Comparison of ENCODE assay signal across 10 cellular contexts in the genomic region with DNA sequence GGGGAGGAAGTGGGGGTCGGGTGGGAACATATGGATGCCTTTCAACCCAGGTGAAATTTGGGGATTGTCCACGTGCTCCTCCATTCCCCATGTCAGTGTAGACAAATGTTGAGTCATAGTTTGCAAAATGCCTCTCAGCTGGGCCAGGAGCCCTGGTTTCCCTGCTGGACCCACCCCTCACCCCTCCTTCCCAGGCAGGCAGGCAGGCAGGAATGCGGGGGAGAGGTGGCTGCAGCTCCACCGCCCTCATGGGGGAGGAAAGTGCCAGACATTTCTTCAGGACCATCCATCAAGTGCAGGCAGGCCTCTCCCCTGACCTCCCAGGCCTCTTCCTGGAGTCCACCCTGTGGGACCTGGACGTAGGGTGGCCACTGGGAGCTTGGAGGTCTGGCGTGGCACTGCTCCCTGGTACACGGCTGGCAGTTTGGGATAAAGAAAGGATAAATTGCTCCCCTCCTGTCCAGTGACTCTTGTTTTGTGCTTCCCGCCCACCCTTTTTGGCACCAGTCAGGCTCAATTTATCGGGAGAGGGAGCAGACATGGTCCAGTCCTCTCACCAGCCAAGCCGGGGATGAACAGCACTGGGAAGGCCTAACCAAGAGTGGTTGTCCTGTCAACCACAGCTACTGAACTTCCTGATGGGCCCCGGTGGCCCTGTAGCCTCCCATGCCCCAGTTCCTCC. TPM values are rescaled to one million over a fixed set of nuclear protein-coding genes. Genes with fewer than 3 reads are reported as not detected.
A peak's percentile ranks its signal among the peaks of the same experiment; 100 is the strongest.
DNase-seq lines count a peak whose midpoint lies in the region; ATAC-seq and TF ChIP-seq lines count a peak whose summit lies in the region.
"Had no signal": no experiment of that assay in that cellular context is flagged by ENCODE, and none has a peak within 500 bp of the region (broad histone marks: within the 10 kb centered on the region; RNA-seq: fewer than 3 reads in every experiment).

No MANE protein-coding gene starts in this region.

- H3K9ac ChIP-seq in smooth muscle cell (ENCODE audit: low read depth) = no peak overlapping the region

- no peaks in the 10 kb centered on the region; the same call in 1 of the 2 replicates for H3K9me2 ChIP-seq in GM23338 (ENCODE audit: insufficient read depth)

- no TSS peak for BruUV-seq in A673 (replicated peaks; lab: Mats Ljungman, UMichigan)

- no peaks in the 10 kb centered on the region for H3K27me3 ChIP-seq in GM23338 (ENCODE audit: insufficient read depth)
- H3K27me3 ChIP-seq in body of pancreas = no peaks in the 10 kb centered on the region
- H3K27me3 ChIP-seq in smooth muscle cell (ENCODE audit: low read depth) = no peaks in the 10 kb centered on the region
- H3K27me3 ChIP-seq in A673 (replicated peaks; ENCODE audit: insufficient read depth, low read depth, low read length, poor library complexity) = no peaks in the 10 kb centered on the region

- H3K36me3 ChIP-seq in GM23338 (ENCODE audit: insufficient read depth) = no peaks in the 10 kb centered on the region
- H3K36me3 ChIP-seq in body of pancreas (replicated peaks in 1 of 2; ENCODE audit: insufficient read depth in 1 of 2, low read depth in 2 of 2) = no peaks in the 10 kb centered on the region
- no peaks in the 10 kb centered on the region for H3K36me3 ChIP-seq in smooth muscle cell (ENCODE audit: low read depth)
- no peaks in the 10 kb centered on the region for H3K36me3 ChIP-seq in A673 (ENCODE audit: insufficient read depth, low read length, poor library complexity, severe bottlenecking)

- H4K20me1 ChIP-seq in GM23338 (replicated peaks; ENCODE audit: insufficient read depth) (no peaks in the 10 kb centered on the region), smooth muscle cell (ENCODE audit: low read depth) (no peaks in the 10 kb centered on the region)

- WGBS in body of pancreas, 2 donors = 64 to 65% methylated on average over 11 of the region's 11 CpGs
- 61% methylated on average over 11 of the region's 11 CpGs for WGBS in smooth muscle cell (ENCODE audit: low lambda C conversion rate)

- peak overlapping the region; percentile 19; the same call in 1 of the 3 replicates for H3K4me3 Mint-ChIP-seq in GM23338
- H3K4me3 Mint-ChIP-seq in activated CD8-positive, alpha-beta T cell treated with anti-CD3 and anti-CD28 coated beads, Interleukin-2, amount 10 ng/mL, durations not matched to agents 7 days and 5 days = no peak overlapping the region
- H3K4me3 Mint-ChIP-seq: HFFc6 had no signal

- intact Hi-C loops in body of pancreas (cut with DNase I) (no loop called here), A673 (cut with micrococcal nuclease; ENCODE audit: unreplicated experiment) (no loop called here)

- ATAC-seq in GM23338 (peak; percentile 75), body of pancreas (peak; percentile 81)
- ATAC-seq in activated CD8-positive, alpha-beta T cell treated with anti-CD3 and anti-CD28 coated beads, Interleukin-2, amount 10 ng/mL, durations not matched to agents 7 days and 5 days = no peak

- peak overlapping the region; percentile 97 for H2AFZ ChIP-seq in GM23338
- H2AFZ ChIP-seq in smooth muscle cell (ENCODE audit: low read depth) = peak overlapping the region; percentile 91

- peaks cover 27% of the 10 kb centered on the region for H3K4me1 ChIP-seq in GM23338 (ENCODE audit: insufficient read depth)
- H3K4me1 ChIP-seq in body of pancreas = peaks cover 15% of the 10 kb centered on the region
- peaks cover 13% of the 10 kb centered on the region for H3K4me1 ChIP-seq in smooth muscle cell (ENCODE audit: low read depth)
- H3K4me1 ChIP-seq in A673 (ENCODE audit: insufficient read depth, low read length, poor library complexity, severe bottlenecking) = peaks cover 7% of the 10 kb centered on the region

- H3K36me3 Mint-ChIP-seq in GM23338 (ENCODE audit: low read depth) = no peaks in the 10 kb centered on the region
- H3K36me3 Mint-ChIP-seq in activated CD8-positive, alpha-beta T cell treated with anti-CD3 and anti-CD28 coated beads, Interleukin-2, amount 10 ng/mL, durations not matched to agents 7 days and 5 days (ENCODE audit: low read depth) = no peaks in the 10 kb centered on the region

- peaks cover 27% of the 10 kb centered on the region for H3K4me1 Mint-ChIP-seq in GM23338
- peaks cover 2% of the 10 kb centered on the region for H3K4me1 Mint-ChIP-seq in activated CD8-positive, alpha-beta T cell treated with anti-CD3 and anti-CD28 coated beads, Interleukin-2, amount 10 ng/mL, durations not matched to agents 7 days and 5 days (ENCODE audit: low read depth)

- peak overlapping the region; percentile 96 for H3K27ac Mint-ChIP-seq in GM23338
- no peak overlapping the region for H3K27ac Mint-ChIP-seq in activated CD8-positive, alpha-beta T cell treated with anti-CD3 and anti-CD28 coated beads, Interleukin-2, amount 10 ng/mL, durations not matched to agents 7 days and 5 days
- H3K27ac Mint-ChIP-seq: HFFc6 had no signal

- DNase-seq in GM23338 (ENCODE audit: low spot score) (peak; percentile 77), body of pancreas (peak; percentile 51 to 75 (median 58)), iPS-NIHi7 (ENCODE audit: extremely low spot score) (peak; percentile 83), smooth muscle cell (lab: John Stamatoyannopoulos, UW; ENCODE audit: unreplicated experiment) (no peak), dedifferentiated amniotic fluid mesenchymal stem cell (ENCODE audit: extremely low spot score) (no peak), NCI-H2107 treated with DMSO at 0.1 percent for 48 hours (lab: John Stamatoyannopoulos, UW; ENCODE audit: unreplicated experiment) (no peak), A673 (ENCODE audit: low spot score) (no peak)
- DNase-seq in activated CD8-positive, alpha-beta T cell treated with anti-CD3 and anti-CD28 coated beads, Interleukin-2, amount 10 ng/mL, durations not matched to agents 7 days and 5 days = no peak
- DNase-seq: HFFc6, NCI-H146 had no signal

- H3K27ac ChIP-seq in GM23338 (ENCODE audit: low read depth) (peak overlapping the region; percentile 95), body of pancreas (peak overlapping the region; percentile 62 to 85 (median 80)), smooth muscle cell (ENCODE audit: low read depth) (no peak overlapping the region), A673 (ENCODE audit: low read depth, low read length, poor library complexity, severe bottlenecking) (no peak overlapping the region)

- peaks cover 11% of the 10 kb centered on the region for H3K27me3 Mint-ChIP-seq in GM23338 (ENCODE audit: insufficient read depth, low read depth, poor library complexity)
- H3K27me3 Mint-ChIP-seq in activated CD8-positive, alpha-beta T cell treated with anti-CD3 and anti-CD28 coated beads, Interleukin-2, amount 10 ng/mL, durations not matched to agents 7 days and 5 days (ENCODE audit: low read depth) = no peaks in the 10 kb centered on the region

- CTCF ChIA-PET in activated CD8-positive, alpha-beta T cell treated with anti-CD3 and anti-CD28 coated beads, Interleukin-2, amount 10 ng/mL, durations not matched to agents 7 days and 5 days (lab: Charles Lee) = no interaction called here
- CTCF ChIA-PET in A673 (lab: Charles Lee) = no interaction called here

- POLR2A ChIA-PET in activated CD8-positive, alpha-beta T cell treated with anti-CD3 and anti-CD28 coated beads, Interleukin-2, amount 10 ng/mL, durations not matched to agents 7 days and 5 days (lab: Charles Lee) = no interaction called here
- POLR2A ChIA-PET in A673 (lab: Charles Lee; ENCODE audit: low non-redundant PET) = no interaction called here

- H3K4me2 ChIP-seq in GM23338 (peak overlapping the region; percentile 73), smooth muscle cell (no peak overlapping the region)

- H3F3A ChIP-seq in GM23338 (replicated peaks; ENCODE audit: low read depth) = peaks cover 12% of the 10 kb centered on the region
- no peaks in the 10 kb centered on the region for H3F3A ChIP-seq in smooth muscle cell (ENCODE audit: low read depth)

- no peaks in the 10 kb centered on the region for H3K9me3 Mint-ChIP-seq in GM23338
- no peaks in the 10 kb centered on the region for H3K9me3 Mint-ChIP-seq in activated CD8-positive, alpha-beta T cell treated with anti-CD3 and anti-CD28 coated beads, Interleukin-2, amount 10 ng/mL, durations not matched to agents 7 days and 5 days (ENCODE audit: insufficient read depth)
- H3K9me3 Mint-ChIP-seq: HFFc6 had no signal

- H3K79me2 ChIP-seq in GM23338 (replicated peaks; ENCODE audit: insufficient read depth) = no peaks in the 10 kb centered on the region
- H3K79me2 ChIP-seq in smooth muscle cell (ENCODE audit: low read depth) = no peaks in the 10 kb centered on the region

- TF ChIP-seq CTCF in GM23338 (conservative IDR thresholded peaks at IDR 0.05; ENCODE audit: low read depth in 2 of 2) (0 out of 4 replicates have a peak, but pooled peaks of 1 of the 2 experiments have one; percentile 4), body of pancreas (IDR thresholded peaks at IDR 0.05) (no peak), smooth muscle cell (IDR thresholded peaks at IDR 0.05; ENCODE audit: borderline replicate concordance, insufficient read depth, poor library complexity, severe bottlenecking) (no peak), A673 (conservative IDR thresholded peaks at IDR 0.05; ENCODE audit: low read depth, low read length) (no peak)

- peak overlapping the region; percentile 33; the same call in 1 of the 2 replicates for H3K4me3 ChIP-seq in GM23338
- H3K4me3 ChIP-seq in body of pancreas = no peak overlapping the region
- no peak overlapping the region for H3K4me3 ChIP-seq in smooth muscle cell
- no peak overlapping the region for H3K4me3 ChIP-seq in A673 (ENCODE audit: low read depth, low read length, poor library complexity, severe bottlenecking)

- H3K9me3 ChIP-seq in body of pancreas (no peaks in the 10 kb centered on the region), smooth muscle cell (replicated peaks; ENCODE audit: low read depth) (no peaks in the 10 kb centered on the region), A673 (ENCODE audit: low read depth, low read length, poor library complexity, severe bottlenecking) (no peaks in the 10 kb centered on the region)

- peak in 2 of 3 donors; percentile 37 to 38 for TF ChIP-seq POLR2A in body of pancreas (IDR thresholded peaks at IDR 0.05)

RNA-seq across cellular contexts. Expression of gene NPR1, which starts 18.8 kb away (rescaled TPM):
- total RNA-seq in GM23338 (2014; rRNA removed; shearing (Covaris generic)) = 8.5 and 9.0 TPM in 2 replicates
- polyA plus RNA-seq in GM23338 (2016; fragmentation: Nextera tagmentation; extraction: Ambion mirVana) (3.3 and 3.7 TPM in 2 replicates), smooth muscle cell (0.24 and 0.40 TPM in 2 replicates)
- total RNA-seq in body of pancreas (10 to 100 TPM; 11.7 to 16.5 TPM), smooth muscle cell (0.09 and 0.54 TPM in 2 replicates), A673 (2021) (0.87 and 1.1 TPM in 2 replicates)
- not detected for total RNA-seq in activated CD8-positive, alpha-beta T cell treated with anti-CD3 and anti-CD28 coated beads, Interleukin-2, amount 10 ng/mL, durations not matched to agents 7 days and 5 days

RNA-seq across cellular contexts. Expression of gene ILF2, which starts 26.5 kb away (rescaled TPM):
- total RNA-seq in GM23338 (2014; rRNA removed; shearing (Covaris generic)) = 314 and 337 TPM in 2 replicates
- polyA plus RNA-seq in GM23338 (2016; fragmentation: Nextera tagmentation; extraction: Ambion mirVana) (204 and 214 TPM in 2 replicates), smooth muscle cell (194 and 241 TPM in 2 replicates)
- total RNA-seq in body of pancreas (10 to 100 TPM; 57.7 to 59.1 TPM), smooth muscle cell (201 and 206 TPM in 2 replicates), A673 (2021) (391 and 420 TPM in 2 replicates)
- 100 to 1,000 TPM; 211 to 215 TPM for total RNA-seq in activated CD8-positive, alpha-beta T cell treated with anti-CD3 and anti-CD28 coated beads, Interleukin-2, amount 10 ng/mL, durations not matched to agents 7 days and 5 days

RNA-seq across cellular contexts. Expression of gene INTS3, which starts 30.5 kb away (rescaled TPM):
- 51.3 and 51.5 TPM in 2 replicates for total RNA-seq in GM23338 (2014; rRNA removed; shearing (Covaris generic))
- polyA plus RNA-seq in GM23338 (2016; fragmentation: Nextera tagmentation; extraction: Ambion mirVana) (21.5 and 22.7 TPM in 2 replicates), smooth muscle cell (22.3 and 27.6 TPM in 2 replicates)
- total RNA-seq in body of pancreas (10 to 100 TPM; 25.4 to 33.3 TPM), smooth muscle cell (33.6 and 34.8 TPM in 2 replicates), A673 (2021) (56.7 and 58.0 TPM in 2 replicates)
- total RNA-seq in activated CD8-positive, alpha-beta T cell treated with anti-CD3 and anti-CD28 coated beads, Interleukin-2, amount 10 ng/mL, durations not matched to agents 7 days and 5 days = 10 to 100 TPM; 53.7 to 54.5 TPM

RNA-seq across cellular contexts. Expression of gene SNAPIN, which starts 38.8 kb away (rescaled TPM):
- 25.6 and 28.1 TPM in 2 replicates for total RNA-seq in GM23338 (2014; rRNA removed; shearing (Covaris generic))
- polyA plus RNA-seq in GM23338 (2016; fragmentation: Nextera tagmentation; extraction: Ambion mirVana) (43.7 and 48.5 TPM in 2 replicates), smooth muscle cell (48.1 and 52.0 TPM in 2 replicates)
- total RNA-seq in body of pancreas (10 to 100 TPM; 21.8 to 23.7 TPM), smooth muscle cell (37.6 and 65.5 TPM in 2 replicates), A673 (2021) (47.4 and 55.9 TPM in 2 replicates)
- total RNA-seq in activated CD8-positive, alpha-beta T cell treated with anti-CD3 and anti-CD28 coated beads, Interleukin-2, amount 10 ng/mL, durations not matched to agents 7 days and 5 days = 10 to 100 TPM; 36.5 to 37.7 TPM

Comparison
In these comparisons a context has a peak if more than half of its experiments do, and no peak if none do; other contexts are left out.
1. DNase-seq: peak in GM23338 (single experiment), body of pancreas (4 of 4) and iPS-NIHi7 (single experiment); none in smooth muscle cell (single experiment), activated CD8-positive, alpha-beta T cell treated with anti-CD3 and anti-CD28 coated beads, Interleukin-2, amount 10 ng/mL, durations not matched to agents 7 days and 5 days (single experiment), dedifferentiated amniotic fluid mesenchymal stem cell (single experiment), NCI-H2107 treated with DMSO at 0.1 percent for 48 hours (single experiment) and A673 (single experiment).
2. H3K27ac ChIP-seq: peak in GM23338 (single experiment) and body of pancreas (4 of 4); none in smooth muscle cell (single experiment) and A673 (single experiment).